Comparison of ENCODE assay signal across 1 cellular context in the genomic region with DNA sequence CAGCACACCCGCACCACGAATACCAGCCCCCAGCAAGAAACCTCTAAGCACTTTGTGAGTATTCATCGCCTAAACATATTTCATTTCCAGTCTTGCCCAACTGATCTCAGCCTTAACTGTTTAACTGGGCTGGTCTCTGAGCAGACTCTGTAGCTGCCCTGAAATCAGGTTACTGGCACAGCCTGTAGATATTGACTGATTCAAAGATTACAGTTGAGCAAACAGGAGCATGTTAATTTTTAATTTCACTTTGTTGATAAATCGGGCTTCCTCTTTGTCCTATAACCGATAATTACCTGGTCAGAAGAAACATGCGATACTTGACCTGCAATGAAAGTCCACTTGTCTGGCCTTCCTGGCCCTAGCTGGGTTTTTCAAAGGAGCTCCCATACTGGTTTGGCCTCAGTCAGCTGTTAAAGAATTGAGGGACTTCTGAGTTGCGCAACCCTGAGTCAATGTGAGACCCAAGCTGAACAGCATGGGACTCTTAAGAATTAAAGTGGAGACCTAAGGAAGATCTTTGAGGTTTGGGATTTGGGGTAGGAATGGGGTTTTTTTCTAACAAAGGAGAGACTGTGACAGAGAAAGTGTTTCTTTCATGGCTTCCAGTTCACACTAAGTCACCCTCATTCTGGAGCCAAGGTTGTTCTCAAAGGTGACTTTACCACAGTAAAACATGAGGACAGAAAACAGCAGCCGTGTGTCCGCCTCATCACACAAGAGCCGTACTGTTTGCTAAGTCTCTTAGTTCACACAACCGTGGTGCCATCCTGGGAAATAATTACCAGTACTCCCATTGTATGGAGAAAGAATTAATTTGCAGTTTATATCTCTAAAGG.
TF ChIP-seq lines count a peak whose summit lies in the region.

No MANE protein-coding gene starts in this region.

TF ChIP-seq in HepG2, 621 proteins besides CTCF, POLR2A, EP300 and RAD21 (continued from another document and continues in another):
- TF ChIP-seq, protein P1, sequence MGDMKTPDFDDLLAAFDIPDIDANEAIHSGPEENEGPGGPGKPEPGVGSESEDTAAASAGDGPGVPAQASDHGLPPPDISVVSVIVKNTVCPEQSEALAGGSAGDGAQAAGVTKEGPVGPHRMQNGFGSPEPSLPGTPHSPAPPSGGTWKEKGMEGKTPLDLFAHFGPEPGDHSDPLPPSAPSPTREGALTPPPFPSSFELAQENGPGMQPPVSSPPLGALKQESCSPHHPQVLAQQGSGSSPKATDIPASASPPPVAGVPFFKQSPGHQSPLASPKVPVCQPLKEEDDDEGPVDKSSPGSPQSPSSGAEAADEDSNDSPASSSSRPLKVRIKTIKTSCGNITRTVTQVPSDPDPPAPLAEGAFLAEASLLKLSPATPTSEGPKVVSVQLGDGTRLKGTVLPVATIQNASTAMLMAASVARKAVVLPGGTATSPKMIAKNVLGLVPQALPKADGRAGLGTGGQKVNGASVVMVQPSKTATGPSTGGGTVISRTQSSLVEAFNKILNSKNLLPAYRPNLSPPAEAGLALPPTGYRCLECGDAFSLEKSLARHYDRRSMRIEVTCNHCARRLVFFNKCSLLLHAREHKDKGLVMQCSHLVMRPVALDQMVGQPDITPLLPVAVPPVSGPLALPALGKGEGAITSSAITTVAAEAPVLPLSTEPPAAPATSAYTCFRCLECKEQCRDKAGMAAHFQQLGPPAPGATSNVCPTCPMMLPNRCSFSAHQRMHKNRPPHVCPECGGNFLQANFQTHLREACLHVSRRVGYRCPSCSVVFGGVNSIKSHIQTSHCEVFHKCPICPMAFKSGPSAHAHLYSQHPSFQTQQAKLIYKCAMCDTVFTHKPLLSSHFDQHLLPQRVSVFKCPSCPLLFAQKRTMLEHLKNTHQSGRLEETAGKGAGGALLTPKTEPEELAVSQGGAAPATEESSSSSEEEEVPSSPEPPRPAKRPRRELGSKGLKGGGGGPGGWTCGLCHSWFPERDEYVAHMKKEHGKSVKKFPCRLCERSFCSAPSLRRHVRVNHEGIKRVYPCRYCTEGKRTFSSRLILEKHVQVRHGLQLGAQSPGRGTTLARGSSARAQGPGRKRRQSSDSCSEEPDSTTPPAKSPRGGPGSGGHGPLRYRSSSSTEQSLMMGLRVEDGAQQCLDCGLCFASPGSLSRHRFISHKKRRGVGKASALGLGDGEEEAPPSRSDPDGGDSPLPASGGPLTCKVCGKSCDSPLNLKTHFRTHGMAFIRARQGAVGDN (CRISPR knock-in tag; IDR thresholded peaks at IDR 0.05), result no peak
- TF ChIP-seq ZNF446 (CRISPR knock-in tag; IDR thresholded peaks at IDR 0.05) (no peak), TGIF2 (CRISPR knock-in tag; IDR thresholded peaks at IDR 0.05) (peak; percentile 56), MATR3 (CRISPR knock-in tag; IDR thresholded peaks at IDR 0.05) (no peak), NFIB (CRISPR knock-in tag; IDR thresholded peaks at IDR 0.05; ENCODE audit: borderline replicate concordance) (no peak), ZNF207 (IDR thresholded peaks at IDR 0.05; ENCODE audit: borderline replicate concordance) (no peak), SP4 (CRISPR knock-in tag; IDR thresholded peaks at IDR 0.05) (no peak; the same call in 1 of the 2 replicates), TCF12 (IDR thresholded peaks at IDR 0.05) (no peak), TCF12 (CRISPR knock-in tag; IDR thresholded peaks at IDR 0.05) (no peak), CBFB (CRISPR knock-in tag; IDR thresholded peaks at IDR 0.05) (no peak), ZNF510 (CRISPR knock-in tag; IDR thresholded peaks at IDR 0.05; ENCODE audit: low read depth) (no peak), IKZF1 (IDR thresholded peaks at IDR 0.05) (no peak), HES4 (CRISPR knock-in tag; IDR thresholded peaks at IDR 0.05; ENCODE audit: borderline replicate concordance) (no peak), SOX5 (CRISPR knock-in tag; IDR thresholded peaks at IDR 0.05; ENCODE audit: borderline replicate concordance) (peak; percentile 92), ATAD3A (CRISPR knock-in tag; IDR thresholded peaks at IDR 0.05) (no peak), HMG20A (CRISPR knock-in tag; IDR thresholded peaks at IDR 0.05; ENCODE audit: borderline replicate concordance) (peak; percentile 88), ZNF607 (CRISPR knock-in tag; IDR thresholded peaks at IDR 0.05; ENCODE audit: borderline replicate concordance) (no peak; the same call in 1 of the 2 replicates), JUNB (CRISPR knock-in tag; IDR thresholded peaks at IDR 0.05; ENCODE audit: borderline replicate concordance) (0 out of 2 replicates have a peak, but pooled peaks have one; percentile 45), ETV5 (CRISPR knock-in tag; IDR thresholded peaks at IDR 0.05; ENCODE audit: borderline replicate concordance) (peak; percentile 68; the same call in 1 of the 2 replicates), ZBTB42 (CRISPR knock-in tag; IDR thresholded peaks at IDR 0.05) (no peak), KLF15 (CRISPR knock-in tag; IDR thresholded peaks at IDR 0.05; ENCODE audit: borderline replicate concordance) (no peak), ATF7-NPFF (CRISPR knock-in tag; IDR thresholded peaks at IDR 0.05; ENCODE audit: low read depth) (0 out of 2 replicates have a peak, but pooled peaks have one; percentile 50), SOX6 (IDR thresholded peaks at IDR 0.05) (no peak), SOX6 (CRISPR knock-in tag; IDR thresholded peaks at IDR 0.05) (peak; percentile 97), MTA3 (CRISPR knock-in tag; IDR thresholded peaks at IDR 0.05) (no peak), SMARCC2 (IDR thresholded peaks at IDR 0.05) (no peak), KLF12 (CRISPR knock-in tag; IDR thresholded peaks at IDR 0.05; ENCODE audit: borderline replicate concordance) (peak; percentile 68; the same call in 1 of the 2 replicates), ARNTL (CRISPR knock-in tag; IDR thresholded peaks at IDR 0.05) (peak; percentile 81; the same call in 1 of the 2 replicates), ELF4 (CRISPR knock-in tag; IDR thresholded peaks at IDR 0.05; ENCODE audit: borderline replicate concordance) (no peak), ZNF883 (CRISPR knock-in tag; IDR thresholded peaks at IDR 0.05; ENCODE audit: not compliant biosample characterization) (no peak), TOPORS (CRISPR knock-in tag; IDR thresholded peaks at IDR 0.05) (no peak), CAMTA2 (CRISPR knock-in tag; IDR thresholded peaks at IDR 0.05; ENCODE audit: borderline replicate concordance) (no peak), BCL6 (CRISPR knock-in tag; IDR thresholded peaks at IDR 0.05) (peak; percentile 87), FOXK2 (IDR thresholded peaks at IDR 0.05) (peak; percentile 70)
- TF ChIP-seq, protein P2, sequence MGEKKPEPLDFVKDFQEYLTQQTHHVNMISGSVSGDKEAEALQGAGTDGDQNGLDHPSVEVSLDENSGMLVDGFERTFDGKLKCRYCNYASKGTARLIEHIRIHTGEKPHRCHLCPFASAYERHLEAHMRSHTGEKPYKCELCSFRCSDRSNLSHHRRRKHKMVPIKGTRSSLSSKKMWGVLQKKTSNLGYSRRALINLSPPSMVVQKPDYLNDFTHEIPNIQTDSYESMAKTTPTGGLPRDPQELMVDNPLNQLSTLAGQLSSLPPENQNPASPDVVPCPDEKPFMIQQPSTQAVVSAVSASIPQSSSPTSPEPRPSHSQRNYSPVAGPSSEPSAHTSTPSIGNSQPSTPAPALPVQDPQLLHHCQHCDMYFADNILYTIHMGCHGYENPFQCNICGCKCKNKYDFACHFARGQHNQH (CRISPR knock-in tag; IDR thresholded peaks at IDR 0.05), result peak; percentile 67
- TF ChIP-seq, protein P3, sequence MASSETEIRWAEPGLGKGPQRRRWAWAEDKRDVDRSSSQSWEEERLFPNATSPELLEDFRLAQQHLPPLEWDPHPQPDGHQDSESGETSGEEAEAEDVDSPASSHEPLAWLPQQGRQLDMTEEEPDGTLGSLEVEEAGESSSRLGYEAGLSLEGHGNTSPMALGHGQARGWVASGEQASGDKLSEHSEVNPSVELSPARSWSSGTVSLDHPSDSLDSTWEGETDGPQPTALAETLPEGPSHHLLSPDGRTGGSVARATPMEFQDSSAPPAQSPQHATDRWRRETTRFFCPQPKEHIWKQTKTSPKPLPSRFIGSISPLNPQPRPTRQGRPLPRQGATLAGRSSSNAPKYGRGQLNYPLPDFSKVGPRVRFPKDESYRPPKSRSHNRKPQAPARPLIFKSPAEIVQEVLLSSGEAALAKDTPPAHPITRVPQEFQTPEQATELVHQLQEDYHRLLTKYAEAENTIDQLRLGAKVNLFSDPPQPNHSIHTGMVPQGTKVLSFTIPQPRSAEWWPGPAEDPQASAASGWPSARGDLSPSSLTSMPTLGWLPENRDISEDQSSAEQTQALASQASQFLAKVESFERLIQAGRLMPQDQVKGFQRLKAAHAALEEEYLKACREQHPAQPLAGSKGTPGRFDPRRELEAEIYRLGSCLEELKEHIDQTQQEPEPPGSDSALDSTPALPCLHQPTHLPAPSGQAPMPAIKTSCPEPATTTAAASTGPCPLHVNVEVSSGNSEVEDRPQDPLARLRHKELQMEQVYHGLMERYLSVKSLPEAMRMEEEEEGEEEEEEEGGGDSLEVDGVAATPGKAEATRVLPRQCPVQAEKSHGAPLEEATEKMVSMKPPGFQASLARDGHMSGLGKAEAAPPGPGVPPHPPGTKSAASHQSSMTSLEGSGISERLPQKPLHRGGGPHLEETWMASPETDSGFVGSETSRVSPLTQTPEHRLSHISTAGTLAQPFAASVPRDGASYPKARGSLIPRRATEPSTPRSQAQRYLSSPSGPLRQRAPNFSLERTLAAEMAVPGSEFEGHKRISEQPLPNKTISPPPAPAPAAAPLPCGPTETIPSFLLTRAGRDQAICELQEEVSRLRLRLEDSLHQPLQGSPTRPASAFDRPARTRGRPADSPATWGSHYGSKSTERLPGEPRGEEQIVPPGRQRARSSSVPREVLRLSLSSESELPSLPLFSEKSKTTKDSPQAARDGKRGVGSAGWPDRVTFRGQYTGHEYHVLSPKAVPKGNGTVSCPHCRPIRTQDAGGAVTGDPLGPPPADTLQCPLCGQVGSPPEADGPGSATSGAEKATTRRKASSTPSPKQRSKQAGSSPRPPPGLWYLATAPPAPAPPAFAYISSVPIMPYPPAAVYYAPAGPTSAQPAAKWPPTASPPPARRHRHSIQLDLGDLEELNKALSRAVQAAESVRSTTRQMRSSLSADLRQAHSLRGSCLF (CRISPR knock-in tag; IDR thresholded peaks at IDR 0.05; ENCODE audit: borderline replicate concordance), result no peak
- TF ChIP-seq, protein P4, sequence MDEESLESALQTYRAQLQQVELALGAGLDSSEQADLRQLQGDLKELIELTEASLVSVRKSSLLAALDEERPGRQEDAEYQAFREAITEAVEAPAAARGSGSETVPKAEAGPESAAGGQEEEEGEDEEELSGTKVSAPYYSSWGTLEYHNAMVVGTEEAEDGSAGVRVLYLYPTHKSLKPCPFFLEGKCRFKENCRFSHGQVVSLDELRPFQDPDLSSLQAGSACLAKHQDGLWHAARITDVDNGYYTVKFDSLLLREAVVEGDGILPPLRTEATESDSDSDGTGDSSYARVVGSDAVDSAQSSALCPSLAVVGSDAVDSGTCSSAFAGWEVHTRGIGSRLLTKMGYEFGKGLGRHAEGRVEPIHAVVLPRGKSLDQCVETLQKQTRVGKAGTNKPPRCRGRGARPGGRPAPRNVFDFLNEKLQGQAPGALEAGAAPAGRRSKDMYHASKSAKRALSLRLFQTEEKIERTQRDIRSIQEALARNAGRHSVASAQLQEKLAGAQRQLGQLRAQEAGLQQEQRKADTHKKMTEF (CRISPR knock-in tag; IDR thresholded peaks at IDR 0.05), result peak; percentile 90
- TF ChIP-seq, protein P5, sequence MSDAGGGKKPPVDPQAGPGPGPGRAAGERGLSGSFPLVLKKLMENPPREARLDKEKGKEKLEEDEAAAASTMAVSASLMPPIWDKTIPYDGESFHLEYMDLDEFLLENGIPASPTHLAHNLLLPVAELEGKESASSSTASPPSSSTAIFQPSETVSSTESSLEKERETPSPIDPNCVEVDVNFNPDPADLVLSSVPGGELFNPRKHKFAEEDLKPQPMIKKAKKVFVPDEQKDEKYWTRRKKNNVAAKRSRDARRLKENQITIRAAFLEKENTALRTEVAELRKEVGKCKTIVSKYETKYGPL (CRISPR knock-in tag; IDR thresholded peaks at IDR 0.05), result 0 out of 2 replicates have a peak, but pooled peaks have one; percentile 51
- TF ChIP-seq, protein P6, sequence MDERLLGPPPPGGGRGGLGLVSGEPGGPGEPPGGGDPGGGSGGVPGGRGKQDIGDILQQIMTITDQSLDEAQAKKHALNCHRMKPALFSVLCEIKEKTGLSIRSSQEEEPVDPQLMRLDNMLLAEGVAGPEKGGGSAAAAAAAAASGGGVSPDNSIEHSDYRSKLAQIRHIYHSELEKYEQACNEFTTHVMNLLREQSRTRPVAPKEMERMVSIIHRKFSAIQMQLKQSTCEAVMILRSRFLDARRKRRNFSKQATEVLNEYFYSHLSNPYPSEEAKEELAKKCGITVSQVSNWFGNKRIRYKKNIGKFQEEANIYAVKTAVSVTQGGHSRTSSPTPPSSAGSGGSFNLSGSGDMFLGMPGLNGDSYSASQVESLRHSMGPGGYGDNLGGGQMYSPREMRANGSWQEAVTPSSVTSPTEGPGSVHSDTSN (CRISPR knock-in tag; IDR thresholded peaks at IDR 0.05), result no peak
- TF ChIP-seq, protein P7, sequence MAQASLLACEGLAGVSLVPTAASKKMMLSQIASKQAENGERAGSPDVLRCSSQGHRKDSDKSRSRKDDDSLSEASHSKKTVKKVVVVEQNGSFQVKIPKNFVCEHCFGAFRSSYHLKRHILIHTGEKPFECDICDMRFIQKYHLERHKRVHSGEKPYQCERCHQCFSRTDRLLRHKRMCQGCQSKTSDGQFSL (CRISPR knock-in tag; IDR thresholded peaks at IDR 0.05), result no peak
- TF ChIP-seq, protein P8, sequence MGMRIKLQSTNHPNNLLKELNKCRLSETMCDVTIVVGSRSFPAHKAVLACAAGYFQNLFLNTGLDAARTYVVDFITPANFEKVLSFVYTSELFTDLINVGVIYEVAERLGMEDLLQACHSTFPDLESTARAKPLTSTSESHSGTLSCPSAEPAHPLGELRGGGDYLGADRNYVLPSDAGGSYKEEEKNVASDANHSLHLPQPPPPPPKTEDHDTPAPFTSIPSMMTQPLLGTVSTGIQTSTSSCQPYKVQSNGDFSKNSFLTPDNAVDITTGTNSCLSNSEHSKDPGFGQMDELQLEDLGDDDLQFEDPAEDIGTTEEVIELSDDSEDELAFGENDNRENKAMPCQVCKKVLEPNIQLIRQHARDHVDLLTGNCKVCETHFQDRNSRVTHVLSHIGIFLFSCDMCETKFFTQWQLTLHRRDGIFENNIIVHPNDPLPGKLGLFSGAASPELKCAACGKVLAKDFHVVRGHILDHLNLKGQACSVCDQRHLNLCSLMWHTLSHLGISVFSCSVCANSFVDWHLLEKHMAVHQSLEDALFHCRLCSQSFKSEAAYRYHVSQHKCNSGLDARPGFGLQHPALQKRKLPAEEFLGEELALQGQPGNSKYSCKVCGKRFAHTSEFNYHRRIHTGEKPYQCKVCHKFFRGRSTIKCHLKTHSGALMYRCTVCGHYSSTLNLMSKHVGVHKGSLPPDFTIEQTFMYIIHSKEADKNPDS (CRISPR knock-in tag; IDR thresholded peaks at IDR 0.05), result no peak
- TF ChIP-seq, protein P9, sequence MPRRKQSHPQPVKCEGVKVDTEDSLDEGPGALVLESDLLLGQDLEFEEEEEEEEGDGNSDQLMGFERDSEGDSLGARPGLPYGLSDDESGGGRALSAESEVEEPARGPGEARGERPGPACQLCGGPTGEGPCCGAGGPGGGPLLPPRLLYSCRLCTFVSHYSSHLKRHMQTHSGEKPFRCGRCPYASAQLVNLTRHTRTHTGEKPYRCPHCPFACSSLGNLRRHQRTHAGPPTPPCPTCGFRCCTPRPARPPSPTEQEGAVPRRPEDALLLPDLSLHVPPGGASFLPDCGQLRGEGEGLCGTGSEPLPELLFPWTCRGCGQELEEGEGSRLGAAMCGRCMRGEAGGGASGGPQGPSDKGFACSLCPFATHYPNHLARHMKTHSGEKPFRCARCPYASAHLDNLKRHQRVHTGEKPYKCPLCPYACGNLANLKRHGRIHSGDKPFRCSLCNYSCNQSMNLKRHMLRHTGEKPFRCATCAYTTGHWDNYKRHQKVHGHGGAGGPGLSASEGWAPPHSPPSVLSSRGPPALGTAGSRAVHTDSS (CRISPR knock-in tag; conservative IDR thresholded peaks at IDR 0.05), result no peak
- TF ChIP-seq, protein P10, sequence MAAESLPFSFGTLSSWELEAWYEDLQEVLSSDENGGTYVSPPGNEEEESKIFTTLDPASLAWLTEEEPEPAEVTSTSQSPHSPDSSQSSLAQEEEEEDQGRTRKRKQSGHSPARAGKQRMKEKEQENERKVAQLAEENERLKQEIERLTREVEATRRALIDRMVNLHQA (CRISPR knock-in tag; IDR thresholded peaks at IDR 0.05), result no peak
